8 cellular contexts compared by ENCODE assay signal in the genomic region with DNA sequence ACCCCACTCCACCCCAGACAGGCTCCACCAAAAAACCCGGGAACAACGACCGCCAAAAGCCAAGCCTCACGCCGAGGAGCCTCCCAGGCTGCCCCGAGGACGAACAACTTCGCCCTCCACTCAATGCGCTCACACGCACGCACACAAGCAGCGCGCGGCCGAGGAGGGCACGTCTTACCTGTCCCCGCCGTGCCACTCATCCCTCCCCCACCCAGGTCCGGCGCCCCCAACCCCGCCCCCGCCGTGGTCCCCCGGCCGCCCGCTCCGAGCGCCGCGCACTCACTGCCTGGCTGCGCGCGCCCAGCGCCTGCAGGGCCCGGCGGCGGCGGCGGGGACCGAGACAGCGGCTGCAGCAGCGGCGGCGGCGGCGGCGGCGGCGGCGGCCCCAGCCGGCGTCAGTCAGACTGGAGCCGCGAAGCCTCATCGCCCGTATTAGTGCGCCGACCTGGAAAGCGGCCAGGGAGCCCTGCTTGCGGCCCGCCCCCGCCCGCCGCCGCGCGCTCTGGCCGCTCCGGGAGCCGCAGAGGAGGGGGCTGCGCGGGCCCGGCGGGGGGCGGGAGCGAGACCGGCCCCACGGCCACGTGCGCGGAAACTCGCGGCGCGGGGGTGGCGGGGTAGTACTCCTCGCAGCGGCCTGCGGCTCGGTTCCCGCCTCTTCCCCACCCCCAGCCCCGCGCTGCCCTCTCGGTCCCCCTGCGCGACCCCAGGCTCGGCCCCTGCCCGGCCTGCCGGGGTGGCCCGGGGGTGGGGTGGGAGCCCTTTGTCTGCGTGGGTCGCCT. TPM values are rescaled to one million over a fixed set of nuclear protein-coding genes. Genes with fewer than 3 reads are reported as not detected.
A peak's percentile ranks its signal among the peaks of the same experiment; 100 is the strongest.
DNase-seq lines count a peak whose midpoint lies in the region; ATAC-seq lines count a peak whose summit lies in the region.

A gene (minus strand): TSS at position 406 of the 779 bp plus-strand sequence. CDS start 40,549 bp downstream, outside the sequence.

- peak; percentile 10 for DNase-seq in stimulated activated CD4-positive, alpha-beta T cell treated with anti-CD3 and anti-CD28 coated beads, Interleukin-12 subunit alpha, Interleukin-12 subunit beta, amount 100 ng/mL, for 4 hours
- DNase-seq in stimulated activated CD4-positive, alpha-beta T cell treated with anti-CD3 and anti-CD28 coated beads, Interleukin-4, amount 100 ng/mL, for 24 hours, result no peak
- DNase-seq in NCI-H460 (ENCODE audit: extremely low read depth, low read depth) (peak; percentile 33), amygdala (lab: John Stamatoyannopoulos, UW) (peak in 36 of 56 donors; percentile 2 to 77 (median 42)), left ventricle myocardium superior (peak; percentile 90), pons (ENCODE audit: low spot score) (peak; percentile 13)

- intact Hi-C loops in left ventricle myocardium superior (cut with micrococcal nuclease), result no loop called here

- ATAC-seq in HG02970 (IDR thresholded peaks at IDR 0.05; ENCODE audit: low FRiP score, unreplicated experiment) (peak; percentile 55), left ventricle myocardium superior (peak; percentile 81), HG03439 (IDR thresholded peaks at IDR 0.05; ENCODE audit: unreplicated experiment) (no peak)

RNA-seq across cellular contexts. Expression of the gene that starts here (rescaled TPM):
- 1.2 TPM in 2 replicates for total RNA-seq in NCI-H460 (2014; rRNA removed; shearing (Covaris generic))
- polyA plus RNA-seq in NCI-H460 (2014; cell fraction: nucleus; rRNA removed), result 1.5 and 2.4 TPM in 2 replicates
- 4.5 TPM for total RNA-seq in left ventricle myocardium superior
